Comparison of ENCODE assay signal across 18 cellular contexts in the genomic region with DNA sequence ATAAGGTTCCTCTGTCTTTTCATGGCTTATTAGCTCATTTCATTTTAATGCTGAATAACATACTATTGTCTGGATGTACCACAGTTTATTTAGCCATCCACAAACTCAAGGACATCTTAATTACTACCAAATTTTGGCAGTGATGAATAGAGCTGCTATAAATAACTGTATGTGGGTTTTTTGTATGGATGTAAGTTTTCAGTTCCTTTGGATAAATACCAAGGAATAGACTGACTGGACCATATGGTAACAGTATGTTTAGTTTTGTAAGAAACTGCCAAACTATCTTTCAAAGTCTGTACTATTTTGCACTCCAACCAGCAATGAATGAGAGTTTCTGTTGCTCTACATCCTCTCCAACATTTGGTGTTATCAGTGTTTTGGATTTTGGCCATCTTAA.
"Had no signal": no experiment of that assay in that cellular context is flagged by ENCODE, and none has a peak within 500 bp of the region (broad histone marks: within the 10 kb centered on the region; RNA-seq: fewer than 3 reads in every experiment).

No MANE protein-coding gene starts in this region.

- ATAC-seq: naive thymus-derived CD8-positive, alpha-beta T cell; right cardiac atrium; stimulated activated naive CD8-positive, alpha-beta T cell treated with anti-CD3 and anti-CD28 coated beads, Interleukin-15, Interleukin-2, amounts not matched to agents 100 U/mL and 50 U/mL, for 24 hours had no signal

- H3K4me1 ChIP-seq: esophagus squamous epithelium, suprapubic skin had no signal

- DNase-seq: activated CD4-positive, alpha-beta T cell treated with anti-CD3 and anti-CD28 coated beads, Interleukin-2, amount 50 U/mL, for 1 hour; activated CD8-positive, alpha-beta memory T cell treated with anti-CD3 and anti-CD28 coated beads for 24 hours; activated naive CD8-positive, alpha-beta T cell treated with anti-CD3 and anti-CD28 coated beads for 36 hours; amygdala; brain microvascular endothelial cell; esophagus squamous epithelium; left ventricle myocardium inferior; naive thymus-derived CD8-positive, alpha-beta T cell; right cardiac atrium; small intestine; stimulated activated CD4-positive, alpha-beta T cell treated with anti-CD3 and anti-CD28 coated beads, Interleukin-4, amount 100 ng/mL, for 4 hours; stimulated activated CD8-positive, alpha-beta memory T cell treated with anti-CD3 and anti-CD28 coated beads, Interleukin-4, amount 100 ng/mL, for 48 hours; stimulated activated naive CD8-positive, alpha-beta T cell treated with anti-CD3 and anti-CD28 coated beads, Interleukin-15, Interleukin-2, amounts not matched to agents 100 U/mL and 50 U/mL, for 24 hours; trophoblast cell had no signal

- H3K36me3 ChIP-seq: brain microvascular endothelial cell, left ventricle myocardium inferior, neutrophil, suprapubic skin had no signal

- H3K4me2 ChIP-seq: hepatocyte had no signal

- H3K4me3 ChIP-seq: coronary artery, esophagus squamous epithelium, hepatocyte, left ventricle myocardium inferior, suprapubic skin had no signal

- H2AFZ ChIP-seq: hepatocyte had no signal

- H3K27ac ChIP-seq: brain microvascular endothelial cell, coronary artery, esophagus squamous epithelium, hepatocyte, left ventricle myocardium inferior, neutrophil, suprapubic skin had no signal

- H3K9me3 ChIP-seq: esophagus squamous epithelium, neutrophil, suprapubic skin had no signal

- H3K27me3 ChIP-seq: brain microvascular endothelial cell, esophagus squamous epithelium, hepatocyte, neutrophil, suprapubic skin had no signal
